21 cellular contexts compared by ENCODE assay signal in genomic region chr5:44835693-44836092, GRCh38.
"Had no signal": no experiment of that assay in that cellular context is flagged by ENCODE, and none has a peak within 500 bp of the region (broad histone marks: within the 10 kb centered on the region; RNA-seq: fewer than 3 reads in every experiment).

No MANE protein-coding gene starts in this region.

- H3K4me1 Mint-ChIP-seq: endodermal cell, mesothelial cell of epicardium, neural crest cell had no signal

- H3K27me3 Mint-ChIP-seq: naive B cell; natural killer cell treated with Interleukin-12 subunit alpha and Interleukin-12 subunit beta and Interleukin-15 and Interleukin-18, amount 100 ng/mL, for 72 hours had no signal

- H3K27ac Mint-ChIP-seq: endodermal cell; mesothelial cell of epicardium; natural killer cell treated with Interleukin-12 subunit alpha and Interleukin-12 subunit beta and Interleukin-15 and Interleukin-18, amount 100 ng/mL, for 72 hours had no signal

- H3K36me3 Mint-ChIP-seq: mesothelial cell of epicardium had no signal

- H3K4me3 Mint-ChIP-seq: endodermal cell; mesothelial cell of epicardium; naive B cell; natural killer cell treated with Interleukin-12 subunit alpha and Interleukin-12 subunit beta and Interleukin-15 and Interleukin-18, amount 100 ng/mL, for 72 hours; neural crest cell had no signal

- DNase-seq: effector CD8-positive, alpha-beta T cell; endodermal cell; foreskin fibroblast; heart left ventricle; kidney; left cardiac atrium; left lung; mesenchymal stem cell; mucosa of descending colon; naive B cell; right cardiac atrium; spleen; stimulated activated CD4-positive, alpha-beta T cell treated with anti-CD3 and anti-CD28 coated beads, Interleukin-4, amount 100 ng/mL, for 4 hours; stimulated activated naive CD4-positive, alpha-beta T cell treated with Interleukin-2 at 50 U/mL for 16 hours; upper lobe of left lung; uterus had no signal

- ATAC-seq: esophagus mucosa, gastroesophageal sphincter, heart left ventricle, left cardiac atrium, left lung, mucosa of descending colon, right cardiac atrium had no signal
